In the genomic region with DNA sequence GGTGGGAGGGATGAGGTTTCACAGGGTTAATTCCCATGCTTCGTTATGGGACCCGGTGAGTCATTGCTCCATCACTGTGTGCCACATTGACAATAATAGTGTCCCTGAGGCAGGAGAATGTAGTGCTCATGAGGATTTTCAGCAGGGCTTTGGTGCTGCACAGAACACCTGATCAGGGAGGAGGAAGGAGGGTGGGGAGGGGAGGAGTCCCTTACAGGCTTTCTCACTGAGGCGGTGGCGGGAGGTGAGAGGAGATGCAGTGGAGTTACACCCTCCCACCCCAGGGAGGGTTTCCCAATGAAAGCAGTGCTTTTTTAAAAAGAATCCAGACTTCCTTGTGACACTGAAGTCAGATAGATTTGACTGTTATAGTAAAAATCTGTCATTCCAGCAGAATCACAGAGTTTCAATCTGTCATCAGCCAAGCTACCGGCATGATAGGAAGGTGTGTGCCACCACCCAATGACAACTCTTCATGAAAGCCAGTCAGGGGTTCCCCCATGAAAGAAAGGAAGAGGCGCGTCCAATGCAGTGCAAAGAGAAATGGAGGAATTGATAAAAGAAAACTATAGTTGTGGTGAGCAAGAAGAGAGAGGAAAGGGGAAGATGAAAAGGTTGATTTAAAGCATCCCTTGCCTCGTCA, we compare ENCODE assay signal across 22 cellular contexts.
"Had no signal": no experiment of that assay in that cellular context is flagged by ENCODE, and none has a peak within 500 bp of the region (broad histone marks: within the 10 kb centered on the region; RNA-seq: fewer than 3 reads in every experiment).

No MANE protein-coding gene starts in this region.

- H3K4me3 Mint-ChIP-seq: activated CD4-positive, alpha-beta T cell treated with anti-CD3 and anti-CD28 coated beads, Interleukin-2, amount 10 ng/mL, durations not matched to agents 7 days and 5 days; activated CD8-positive, alpha-beta T cell treated with anti-CD3 and anti-CD28 coated beads, Interleukin-2, amount 10 ng/mL, durations not matched to agents 7 days and 5 days; activated naive CD8-positive, alpha-beta T cell treated with anti-CD3 and anti-CD28 coated beads for 36 hours; activated T-helper 1 cell treated with anti-CD3 and anti-CD28 coated beads, Interleukin-12 subunit alpha, Interleukin-12 subunit beta, Interleukin-2, Interleukin-4 antibody, amounts not matched to agents 30 ng/mL and 10 ng/mL and 1 ng/mL, durations not matched to agents 14 hours and 24 hours and 36 hours; naive B cell; stimulated activated naive B cell treated with anti-CD40 and anti-IgM and Interleukin-4, amounts not matched to agents 10 μg/mL and 1 μg/mL and 100 μg/mL, for 72 hours had no signal

- H3K27ac Mint-ChIP-seq: activated CD4-positive, alpha-beta T cell treated with anti-CD3 and anti-CD28 coated beads, Interleukin-2, amount 10 ng/mL, durations not matched to agents 7 days and 5 days; activated CD8-positive, alpha-beta T cell treated with anti-CD3 and anti-CD28 coated beads, Interleukin-2, amount 10 ng/mL, durations not matched to agents 7 days and 5 days; activated naive CD8-positive, alpha-beta T cell treated with anti-CD3 and anti-CD28 coated beads for 36 hours; activated T-helper 1 cell treated with anti-CD3 and anti-CD28 coated beads, Interleukin-12 subunit alpha, Interleukin-12 subunit beta, Interleukin-2, Interleukin-4 antibody, amounts not matched to agents 30 ng/mL and 10 ng/mL and 1 ng/mL, durations not matched to agents 14 hours and 24 hours and 36 hours; stimulated activated naive B cell treated with anti-CD40 and anti-IgM and Interleukin-4, amounts not matched to agents 10 μg/mL and 1 μg/mL and 100 μg/mL, for 72 hours had no signal

- H3K4me1 ChIP-seq: breast epithelium, left lung, right lobe of liver, transverse colon, uterus had no signal

- H3K27ac ChIP-seq: breast epithelium, left lung, right lobe of liver, skin epidermis, transverse colon, uterus, VCaP had no signal

- H3K4me3 ChIP-seq: breast epithelium, left lung, lung, right lobe of liver, skin epidermis, transverse colon, uterus had no signal

- H3K4me1 Mint-ChIP-seq: activated naive CD8-positive, alpha-beta T cell treated with anti-CD3 and anti-CD28 coated beads for 36 hours had no signal

- H3K9me3 ChIP-seq: breast epithelium, left lung, right lobe of liver, transverse colon, uterus had no signal

- ATAC-seq: activated CD4-positive, CD25-positive, alpha-beta regulatory T cell treated with anti-CD3 and anti-CD28 coated beads, Interleukin-2, amount 50 U/mL, for 24 hours; activated CD8-positive, alpha-beta T cell treated with anti-CD3 and anti-CD28 coated beads, Interleukin-2, amount 10 ng/mL, durations not matched to agents 7 days and 5 days; left lung; stimulated activated naive B cell treated with anti-CD40 and anti-IgM and Interleukin-4, amounts not matched to agents 10 μg/mL and 1 μg/mL and 100 μg/mL, for 72 hours had no signal

- H3K36me3 Mint-ChIP-seq: activated naive CD8-positive, alpha-beta T cell treated with anti-CD3 and anti-CD28 coated beads for 36 hours; naive B cell; stimulated activated naive B cell treated with anti-CD40 and anti-IgM and Interleukin-4, amounts not matched to agents 10 μg/mL and 1 μg/mL and 100 μg/mL, for 72 hours had no signal

- H3K36me3 ChIP-seq: breast epithelium, left lung, right lobe of liver, transverse colon, uterus had no signal

- DNase-seq: activated CD4-positive, alpha-beta T cell treated with anti-CD3 and anti-CD28 coated beads, Interleukin-2, amount 10 ng/mL, durations not matched to agents 7 days and 5 days; activated CD8-positive, alpha-beta T cell treated with anti-CD3 and anti-CD28 coated beads, Interleukin-2, amount 10 ng/mL, durations not matched to agents 7 days and 5 days; activated gamma-delta T cell; activated naive CD8-positive, alpha-beta T cell treated with anti-CD3 and anti-CD28 coated beads for 36 hours; cortex of kidney; erythroblast; foreskin melanocyte; hippocampal formation; kidney glomerular epithelial cell; left lung; naive B cell; right lobe of liver; stimulated activated CD8-positive, alpha-beta memory T cell treated with anti-CD3 and anti-CD28 coated beads, Interleukin-4, amount 100 ng/mL, for 48 hours; stimulated activated naive B cell treated with anti-CD40 and anti-IgM and Interleukin-4, amounts not matched to agents 10 μg/mL and 1 μg/mL and 100 μg/mL, for 72 hours; transverse colon; uterus had no signal
